In genomic region chr9:76077537-76077936, GRCh38 we compare ENCODE assay signal across 28 cellular contexts.
"Had no signal": no experiment of that assay in that cellular context is flagged by ENCODE, and none has a peak within 500 bp of the region (broad histone marks: within the 10 kb centered on the region; RNA-seq: fewer than 3 reads in every experiment).

No MANE protein-coding gene starts in this region.

- H3K79me2 ChIP-seq: hepatocyte had no signal

- H3K4me2 ChIP-seq: hepatocyte had no signal

- H2AFZ ChIP-seq: hepatocyte had no signal

- H3K9me3 ChIP-seq: colonic mucosa, esophagus squamous epithelium, gastroesophageal sphincter had no signal

- H3K27me3 ChIP-seq: colonic mucosa, dorsolateral prefrontal cortex, esophagus muscularis mucosa, esophagus squamous epithelium, foreskin keratinocyte, gastrocnemius medialis, gastroesophageal sphincter, heart left ventricle, heart right ventricle, hepatocyte had no signal

- H3K36me3 ChIP-seq: colonic mucosa, gastrocnemius medialis had no signal

- H3K4me1 ChIP-seq: colonic mucosa, esophagus squamous epithelium, foreskin keratinocyte had no signal

- H3K4me3 ChIP-seq: colonic mucosa, coronary artery, dorsolateral prefrontal cortex, esophagus muscularis mucosa, esophagus squamous epithelium, gastrocnemius medialis, gastroesophageal sphincter, heart left ventricle, heart right ventricle, hepatocyte had no signal

- FAIRE-seq: endometrium, endothelial cell of umbilical vein, frontal cortex had no signal

- ATAC-seq: effector memory CD8-positive, alpha-beta T cell; esophagus mucosa; foreskin keratinocyte; gastrocnemius medialis; gastroesophageal sphincter; heart left ventricle; heart right ventricle had no signal

- DNase-seq: colonic mucosa; cortex of kidney; dermis blood vessel endothelial cell; dorsolateral prefrontal cortex; effector CD4-positive, alpha-beta T cell; effector CD8-positive, alpha-beta T cell; effector memory CD4-positive, alpha-beta T cell; effector memory CD8-positive, alpha-beta T cell; endodermal cell; erythroblast; esophagus squamous epithelium; foreskin fibroblast; foreskin keratinocyte; foreskin melanocyte; gastrocnemius medialis; glutamatergic neuron; head of caudate nucleus; heart left ventricle; heart right ventricle had no signal

- H3K27ac ChIP-seq: colonic mucosa, coronary artery, dorsolateral prefrontal cortex, epithelial cell of prostate, esophagus muscularis mucosa, esophagus squamous epithelium, foreskin keratinocyte, gastrocnemius medialis, gastroesophageal sphincter, heart left ventricle, heart right ventricle, hepatocyte had no signal
